ENCODE assay signal across 8 cellular contexts in genomic region chr3:101676765-101677435, GRCh38. TPM values are rescaled to one million over a fixed set of nuclear protein-coding genes. Genes with fewer than 3 reads are reported as not detected.
DNase-seq lines count a peak whose midpoint lies in the region; ATAC-seq and TF ChIP-seq lines count a peak whose summit lies in the region.

ZBTB11 (minus strand) TSS chr3:101677132; CDS start chr3:101676914, 218 bp downstream.

- H3K9me3 ChIP-seq in WERI-Rb-1 (ENCODE audit: severe bottlenecking): no peaks in the 10 kb centered on the region

- peaks cover 28% of the 10 kb centered on the region for H3K36me3 ChIP-seq in WERI-Rb-1

- peak; percentile 63 for TF ChIP-seq CTCF in WERI-Rb-1 (IDR thresholded peaks at IDR 0.05; ENCODE audit: low read depth, low read length)

- ATAC-seq in HG03280 (IDR thresholded peaks at IDR 0.05; ENCODE audit: unreplicated experiment) (peak; percentile 66), left lobe of liver (peak; percentile 80)

- no peaks in the 10 kb centered on the region for H3K27me3 ChIP-seq in WERI-Rb-1 (ENCODE audit: insufficient read depth, low read depth, severe bottlenecking)

- H3K27ac ChIP-seq in WERI-Rb-1: peak within 1 kb of the TSS; percentile 79
- H3K27ac ChIP-seq in cingulate gyrus (ENCODE audit: low read depth, low read length): peak within 1 kb of the TSS; percentile 96

- H3K4me3 ChIP-seq in WERI-Rb-1 (ENCODE audit: low read depth, low read length): peak within 1 kb of the TSS; percentile 74

- DNase-seq in activated naive CD4-positive, alpha-beta T cell treated with Interleukin-2 at 50 U/mL for 16 hours: peak; percentile 100
- no peak for DNase-seq in activated naive CD4-positive, alpha-beta T cell (lab: John Stamatoyannopoulos, UW)
- DNase-seq in WERI-Rb-1 (peak; percentile 99), left lobe of liver (ENCODE audit: low spot score) (peak; percentile 99), NCI-H1417 (lab: John Stamatoyannopoulos, UW) (no peak)
- peak; percentile 100 for DNase-seq in stimulated activated CD4-positive, alpha-beta T cell treated with anti-CD3 and anti-CD28 coated beads, Interleukin-4, amount 100 ng/mL, for 24 hours

RNA-seq across cellular contexts. Expression of gene ZBTB11, which starts in this region (rescaled TPM):
- total RNA-seq in left lobe of liver: 6.0 TPM

Comparison
In these comparisons a context has a peak if more than half of its experiments do, and no peak if none do; other contexts are left out.
1. DNase-seq: peak in activated naive CD4-positive, alpha-beta T cell treated with Interleukin-2 at 50 U/mL for 16 hours (single experiment), WERI-Rb-1 (single experiment), left lobe of liver (single experiment) and stimulated activated CD4-positive, alpha-beta T cell treated with anti-CD3 and anti-CD28 coated beads, Interleukin-4, amount 100 ng/mL, for 24 hours (single experiment); none in activated naive CD4-positive, alpha-beta T cell (0 of 4) and NCI-H1417 (0 of 3).